In genomic region chr20:10492844-10493243, GRCh38 we compare ENCODE assay signal across 23 cellular contexts. TPM values are rescaled to one million over a fixed set of nuclear protein-coding genes. Genes with fewer than 3 reads are reported as not detected.
A peak's percentile ranks its signal among the peaks of the same experiment; 100 is the strongest.
DNase-seq lines count a peak whose midpoint lies in the region; ATAC-seq, FAIRE-seq and TF ChIP-seq lines count a peak whose summit lies in the region.
"Had no signal": no experiment of that assay in that cellular context is flagged by ENCODE, and none has a peak within 500 bp of the region (broad histone marks: within the 10 kb centered on the region; RNA-seq: fewer than 3 reads in every experiment).

No MANE protein-coding gene starts in this region.

- no peak overlapping the region for H2BK12ac ChIP-seq in H1 (ENCODE audit: low read depth, low read length)

- H2BK120ac ChIP-seq in H1 (replicated peaks; ENCODE audit: low read depth, low read length), result no peak overlapping the region

- H3K27me3 Mint-ChIP-seq in GM23338 (ENCODE audit: insufficient read depth, low read depth, poor library complexity), result no peaks in the 10 kb centered on the region
- H3K27me3 Mint-ChIP-seq: CD4-positive, alpha-beta memory T cell; T-cell had no signal

- H3K36me3 ChIP-seq in GM23338 (ENCODE audit: insufficient read depth), result no peaks in the 10 kb centered on the region
- no peaks in the 10 kb centered on the region for H3K36me3 ChIP-seq in H1 (ENCODE audit: control insufficient read depth in 2 of 4, insufficient read depth in 4 of 4, low read length in 3 of 4)
- H3K36me3 ChIP-seq: BLaER1 had no signal

- H3K14ac ChIP-seq in H1 (ENCODE audit: insufficient read length), result no peak overlapping the region

- H3K4me2 ChIP-seq in A549, result no peak overlapping the region
- no peak overlapping the region for H3K4me2 ChIP-seq in GM23338
- H3K4me2 ChIP-seq in H1 (ENCODE audit: insufficient read depth in 1 of 2, low read depth in 2 of 2, low read length in 2 of 2), result no peak overlapping the region
- H3K4me2 ChIP-seq: BLaER1, KMS-11 had no signal

- ATAC-seq in A549 (no peak), GM23338 (no peak), GM18502 (IDR thresholded peaks at IDR 0.05; ENCODE audit: poor library complexity, unreplicated experiment) (no peak), HG03039 (IDR thresholded peaks at IDR 0.05; ENCODE audit: unreplicated experiment) (no peak)
- ATAC-seq: T-cell had no signal

- H3K4me1 ChIP-seq in A549, result peaks cover 32% of the 10 kb centered on the region
- peaks cover 26% of the 10 kb centered on the region for H3K4me1 ChIP-seq in GM23338 (ENCODE audit: insufficient read depth)
- H3K4me1 ChIP-seq in H1 (replicated peaks in 1 of 4; ENCODE audit: control insufficient read depth in 3 of 4, insufficient read depth in 4 of 4, low read length in 3 of 4), result peaks cover 0 to 18% (median 4%) of the 10 kb centered on the region in 4 experiments; a peak in 5 of 7 replicates
- H3K4me1 ChIP-seq: Caco-2 had no signal

- no peak overlapping the region for H3K56ac ChIP-seq in H1 (replicated peaks; ENCODE audit: insufficient read length, low read depth, low read length)

- H3K4me3 ChIP-seq in A549 (no peak overlapping the region), GM23338 (no peak overlapping the region), H1 (ENCODE audit: extremely low read depth in 1 of 4, insufficient read depth in 2 of 4, low read depth in 3 of 4, low read length in 4 of 4) (no peak overlapping the region)
- H3K4me3 ChIP-seq: BLaER1 had no signal

- TF ChIP-seq EP300 in A549 (IDR thresholded peaks at IDR 0.05), result no peak
- TF ChIP-seq EP300 in H1 (IDR thresholded peaks at IDR 0.05; ENCODE audit: borderline replicate concordance in 1 of 2, low read depth in 2 of 2, low read length in 2 of 2), result no peak

- TF ChIP-seq CTCF in A549 (IDR thresholded peaks at IDR 0.05) (no peak), GM23338 (conservative IDR thresholded peaks at IDR 0.05; ENCODE audit: low read depth in 2 of 2) (peak; percentile 12 to 31; a peak in 2 of 4 replicates), H1 (IDR thresholded peaks at IDR 0.05; ENCODE audit: control extremely low read depth in 1 of 3, insufficient read depth in 1 of 3, low read depth in 1 of 3, low read length in 3 of 3) (peak in 1 of 3 experiments; percentile 2; a peak in 1 of 4 replicates)

- H3K79me2 ChIP-seq in GM23338 (replicated peaks; ENCODE audit: insufficient read depth), result peaks cover 8% of the 10 kb centered on the region
- peaks cover 0 to under 1% of the 10 kb centered on the region in 2 experiments; a peak in 1 of 4 replicates for H3K79me2 ChIP-seq in H1 (ENCODE audit: control insufficient read depth in 1 of 2, insufficient read depth in 2 of 2, low read length in 2 of 2)

- no peaks in the 10 kb centered on the region; the same call in 2 of the 3 replicates for H3K9me3 Mint-ChIP-seq in GM23338
- H3K9me3 Mint-ChIP-seq: CD4-positive, alpha-beta memory T cell; T-cell had no signal

- no peak overlapping the region for H3K27ac ChIP-seq in A549
- H3K27ac ChIP-seq in GM23338 (ENCODE audit: low read depth), result no peak overlapping the region
- H3K27ac ChIP-seq in H1 (ENCODE audit: low read depth, low read length), result no peak overlapping the region
- H3K27ac ChIP-seq: BLaER1, KMS-11, RWPE1 had no signal

- H3K27ac Mint-ChIP-seq in GM23338, result no peak overlapping the region
- H3K27ac Mint-ChIP-seq: CD4-positive, alpha-beta memory T cell; T-cell had no signal

- no peaks in the 10 kb centered on the region for H3K23me2 ChIP-seq in H1 (ENCODE audit: low read depth, low read length)

- H2AFZ ChIP-seq in GM23338 (no peak overlapping the region), H1 (ENCODE audit: low read length) (no peak overlapping the region)

- no peak overlapping the region for H3K23ac ChIP-seq in H1 (ENCODE audit: insufficient read length)

- H4K91ac ChIP-seq in H1 (replicated peaks; ENCODE audit: insufficient read length, low read length), result no peak overlapping the region

- WGBS in A549 (ENCODE audit: missing lambda C conversion rate), result 87% methylated on average over 2 of the region's 2 CpGs
- 95% methylated on average over 2 of the region's 2 CpGs; no CpG with 5 or more reads in 1 of the 2 experiments for WGBS in H1 (ENCODE audit: extremely low coverage in 1 of 2, insufficient coverage in 1 of 2, insufficient read length in 1 of 2, insufficient replicate concordance in 2 of 2, low coverage in 1 of 2, low lambda C conversion rate in 2 of 2, missing lambda C conversion rate in 1 of 2), 2 experiments

- no peak overlapping the region for H3K9ac ChIP-seq in H1 (replicated peaks in 1 of 4; ENCODE audit: extremely low read depth in 1 of 4, low read depth in 3 of 4, low read length in 3 of 4)
- H3K9ac ChIP-seq: BLaER1, KMS-11 had no signal

- TF ChIP-seq RAD21 in A549 (conservative IDR thresholded peaks at IDR 0.05 in 1 of 2, IDR thresholded peaks at IDR 0.05 in 1 of 2) (no peak), H1 (IDR thresholded peaks at IDR 0.05 in 1 of 2, conservative IDR thresholded peaks at IDR 0.05 in 1 of 2; ENCODE audit: low read depth in 2 of 2, low read length in 2 of 2) (no peak; a peak in 1 of 4 replicates)

- no peaks in the 10 kb centered on the region for H3K27me3 ChIP-seq in GM23338 (ENCODE audit: insufficient read depth)
- H3K27me3 ChIP-seq in H1 (replicated peaks in 1 of 4; ENCODE audit: control insufficient read depth in 3 of 4, extremely low read depth in 1 of 4, insufficient read depth in 3 of 4, low read length in 3 of 4), result no peaks in the 10 kb centered on the region
- H3K27me3 ChIP-seq: BLaER1 had no signal

- no peaks in the 10 kb centered on the region for H3K9me2 ChIP-seq in GM23338 (ENCODE audit: insufficient read depth)

- peak in 1 of 2 experiments; percentile 39 for DNase-seq in A549 (ENCODE audit: low read depth in 1 of 2, low spot score in 1 of 2)
- DNase-seq in GM23338 (ENCODE audit: low spot score), result no peak
- DNase-seq in OCI-M1 (lab: John Stamatoyannopoulos, UW), result peak; percentile 42
- no peak for DNase-seq in H1 (ENCODE audit: low read depth in 1 of 2, low spot score in 2 of 2)
- no peak for DNase-seq in NCI-H1105 (lab: John Stamatoyannopoulos, UW)
- no peak for DNase-seq in activated T-cell treated with anti-CD3 and anti-CD28 coated beads, Interleukin-2, amount 50 U/mL, for 1 hour
- DNase-seq: ACHN; Caco-2; CD4-positive, alpha-beta memory T cell; DMS 273 treated with DMSO at 0.1 percent for 48 hours; GOT3; NCI-H187; NCI-H446; NCI-H526; SHP77 treated with DMSO at 0.1 percent for 48 hours; T-cell had no signal

- H3K4ac ChIP-seq in H1 (replicated peaks; ENCODE audit: insufficient read length, low read depth, low read length), result no peak overlapping the region

- no peaks in the 10 kb centered on the region for H3F3A ChIP-seq in GM23338 (replicated peaks; ENCODE audit: low read depth)

- POLR2A ChIA-PET in A549 (lab: Yijun Ruan, JAX) (no interaction called here), H1 (lab: Charles Lee; ENCODE audit: partially characterized antibody) (no interaction called here)

- H4K20me1 ChIP-seq in GM23338 (replicated peaks; ENCODE audit: insufficient read depth), result no peaks in the 10 kb centered on the region
- H4K20me1 ChIP-seq in H1 (replicated peaks in 1 of 2; ENCODE audit: control insufficient read depth in 1 of 2, insufficient read depth in 2 of 2, low read length in 2 of 2), result no peaks in the 10 kb centered on the region

- CTCF ChIA-PET in A549 (lab: Yijun Ruan, JAX) (interaction anchor here (0.6 kb wide), 1 partner anchor 20 kb away, joined by 3 read pairs; no protein-coding TSS in a partner anchor), H1 (lab: Charles Lee; ENCODE audit: partially characterized antibody) (interaction anchor here (0.7 kb wide), 2 partner anchors 14 to 32 kb away, joined by 3 read pairs; no protein-coding TSS in a partner anchor)

- FAIRE-seq in A549 (lab: Jason Lieb, UNC) (peak; percentile 46), H1 (lab: Jason Lieb, UNC) (no peak)
- FAIRE-seq: GM12892, GM18507 had no signal

- no peak overlapping the region for H2BK20ac ChIP-seq in H1 (ENCODE audit: low read length)

- no peak overlapping the region for H2BK5ac ChIP-seq in H1 (ENCODE audit: low read depth, low read length)

- no peak overlapping the region for H4K8ac ChIP-seq in H1 (ENCODE audit: extremely low read depth, insufficient read depth, low read length)

- no peak overlapping the region for H3K4me3 Mint-ChIP-seq in GM23338
- H3K4me3 Mint-ChIP-seq: CD4-positive, alpha-beta memory T cell; T-cell had no signal

- H4K5ac ChIP-seq in H1 (ENCODE audit: insufficient read length, low read depth, low read length), result no peak overlapping the region

- H3K79me1 ChIP-seq in H1 (ENCODE audit: low read depth, low read length), result no peaks in the 10 kb centered on the region

- H2BK15ac ChIP-seq in H1 (ENCODE audit: low read length), result no peak overlapping the region

- no peak overlapping the region for H2AK5ac ChIP-seq in H1 (ENCODE audit: low read depth, low read length)

- no peak for TF ChIP-seq POLR2A in A549 (IDR thresholded peaks at IDR 0.05; ENCODE audit: low read length)
- TF ChIP-seq POLR2A in H1 (IDR thresholded peaks at IDR 0.05; ENCODE audit: control extremely low read depth in 1 of 2, low read depth in 2 of 2, low read length in 2 of 2), result no peak

- no peak overlapping the region for H3K18ac ChIP-seq in H1 (ENCODE audit: extremely low read depth, low read length)

- no peaks in the 10 kb centered on the region for H3K9me3 ChIP-seq in A549
- no peaks in the 10 kb centered on the region for H3K9me3 ChIP-seq in H1 (ENCODE audit: insufficient read depth in 2 of 2, low read depth in 1 of 2, low read length in 1 of 2)
- H3K9me3 ChIP-seq: BLaER1, Caco-2 had no signal

- H3K36me3 Mint-ChIP-seq in GM23338 (ENCODE audit: low read depth), result no peaks in the 10 kb centered on the region
- H3K36me3 Mint-ChIP-seq: CD4-positive, alpha-beta memory T cell; T-cell had no signal

- H3K4me1 Mint-ChIP-seq in GM23338, result peaks cover 51% of the 10 kb centered on the region

RNA-seq across cellular contexts. Expression of gene SLX4IP, which starts 57.7 kb away (rescaled TPM):
- polyA plus RNA-seq in A549 (2011; rRNA removed), result 7.5 and 8.0 TPM in 2 replicates
- 0.83 and 1.0 TPM in 2 replicates for polyA plus RNA-seq in A549 (2012; cell fraction: cytosol; rRNA removed)
- polyA plus RNA-seq in A549 (2012; cell fraction: nucleus; rRNA removed), result 2.0 and 2.9 TPM in 2 replicates
- 3.3 to 3.5 TPM (median 3.4 TPM) in 3 replicates for polyA plus RNA-seq in A549 (2017; fragmentation: RNase III; extraction: RNeasy Plus Mini Kit Qiagen cat#74134 plus additional on column Dnase treatment)
- polyA minus RNA-seq in A549 (2011; rRNA and poly(A)+ RNA removed), result 17.4 and 18.8 TPM in 2 replicates
- 7.9 and 9.8 TPM in 2 replicates for total RNA-seq in GM23338 (2014; rRNA removed; shearing (Covaris generic))
- polyA plus RNA-seq in GM23338 (2016; fragmentation: Nextera tagmentation; extraction: Ambion mirVana), result 6.5 and 9.1 TPM in 2 replicates
- 8.7 and 9.4 TPM in 2 replicates for total RNA-seq in H1 (2021; fragmentation: NEBNext Ultra II Directional; extraction: Animal tissue kit (Norgen Biotek cat#: 25700))
- 1.7 and 2.4 TPM in 2 replicates for polyA plus RNA-seq in H1 (2011; rRNA removed)
- 2.3 TPM for polyA plus RNA-seq in H1 (2011; cell fraction: cytosol; rRNA removed)
- polyA plus RNA-seq in H1 (2011; cell fraction: nucleus; rRNA removed), result 4.1 TPM
- polyA plus RNA-seq in H1 (2012, experiment 1 of 2), result 2.6 to 4.5 TPM (median 2.8 TPM) in 4 replicates
- polyA plus RNA-seq in H1 (2012, experiment 2 of 2), result 0.31 TPM
- polyA plus RNA-seq in H1 (2013, experiment 1 of 2), result 3.5 TPM
- polyA plus RNA-seq in H1 (2013, experiment 2 of 2), result 3.6 TPM
- polyA minus RNA-seq in H1 (2011; rRNA and poly(A)+ RNA removed), result 11.9 and 12.4 TPM in 2 replicates
- polyA minus RNA-seq in H1 (2011; cell fraction: cytosol; rRNA and poly(A)+ RNA removed), result 6.4 TPM
- 9.1 TPM for polyA minus RNA-seq in H1 (2011; cell fraction: nucleus; rRNA and poly(A)+ RNA removed)

RNA-seq across cellular contexts. Expression of gene MKKS, which starts 58.8 kb away (rescaled TPM):
- 85.2 and 94.2 TPM in 2 replicates for polyA plus RNA-seq in A549 (2011; rRNA removed)
- 16.8 and 17.8 TPM in 2 replicates for polyA plus RNA-seq in A549 (2012; cell fraction: cytosol; rRNA removed)
- polyA plus RNA-seq in A549 (2012; cell fraction: nucleus; rRNA removed), result 4.5 and 7.3 TPM in 2 replicates
- 24.3 to 27.6 TPM (median 25.8 TPM) in 3 replicates for polyA plus RNA-seq in A549 (2017; fragmentation: RNase III; extraction: RNeasy Plus Mini Kit Qiagen cat#74134 plus additional on column Dnase treatment)
- polyA minus RNA-seq in A549 (2011; rRNA and poly(A)+ RNA removed), result 24.7 and 24.9 TPM in 2 replicates
- total RNA-seq in GM23338 (2014; rRNA removed; shearing (Covaris generic)), result 16.7 and 21.4 TPM in 2 replicates
- 13.4 and 13.5 TPM in 2 replicates for polyA plus RNA-seq in GM23338 (2016; fragmentation: Nextera tagmentation; extraction: Ambion mirVana)
- 21.7 and 24.8 TPM in 2 replicates for total RNA-seq in H1 (2021; fragmentation: NEBNext Ultra II Directional; extraction: Animal tissue kit (Norgen Biotek cat#: 25700))
- 8.3 and 15.9 TPM in 2 replicates for polyA plus RNA-seq in H1 (2011; rRNA removed)
- polyA plus RNA-seq in H1 (2011; cell fraction: cytosol; rRNA removed), result 14.9 TPM
- 7.0 TPM for polyA plus RNA-seq in H1 (2011; cell fraction: nucleus; rRNA removed)
- polyA plus RNA-seq in H1 (2012, experiment 1 of 2), result 15.4 to 22.0 TPM (median 17.2 TPM) in 4 replicates
- polyA plus RNA-seq in H1 (2012, experiment 2 of 2), result 2.2 TPM
- 14.7 TPM for polyA plus RNA-seq in H1 (2013, experiment 1 of 2)
- 16.0 TPM for polyA plus RNA-seq in H1 (2013, experiment 2 of 2)
- 22.1 and 22.3 TPM in 2 replicates for polyA minus RNA-seq in H1 (2011; rRNA and poly(A)+ RNA removed)
- polyA minus RNA-seq in H1 (2011; cell fraction: cytosol; rRNA and poly(A)+ RNA removed), result 10.3 TPM
- 9.2 TPM for polyA minus RNA-seq in H1 (2011; cell fraction: nucleus; rRNA and poly(A)+ RNA removed)

Comparison
In these comparisons a context has a peak if more than half of its experiments do, and no peak if none do; other contexts are left out.
1. Of the 18 proteins assayed by ChIP-seq in both H1 and A549: peak only in H1: KDM1A; only in A549: none; in both: none; in neither: 15; mixed calls (peak in some experiments, not most) for 2.